ENCODE assay signal across 1 cellular context in genomic region chr16:67184453-67185002, GRCh38.
TF ChIP-seq lines count a peak whose summit lies in the region.

No MANE protein-coding gene starts in this region.

TF ChIP-seq in K562, 482 proteins besides CTCF, POLR2A, EP300 and RAD21:
- TF ChIP-seq FIP1L1 (IDR thresholded peaks at IDR 0.05; ENCODE audit: low read depth, low read length, poor library complexity, severe bottlenecking) (peak; percentile 2), TEAD2 (tag; IDR thresholded peaks at IDR 0.05) (no peak)
